In genomic region chr22:49724030-49724892, GRCh38 we compare ENCODE assay signal across 8 cellular contexts.
DNase-seq lines count a peak whose midpoint lies in the region; ATAC-seq lines count a peak whose summit lies in the region.

No MANE protein-coding gene starts in this region.

- H3K9me3 Mint-ChIP-seq in activated CD4-positive, alpha-beta T cell treated with anti-CD3 and anti-CD28 coated beads for 36 hours (ENCODE audit: low read depth) = no peaks in the 10 kb centered on the region
- no peaks in the 10 kb centered on the region for H3K9me3 Mint-ChIP-seq in activated CD4-positive, alpha-beta T cell treated with anti-CD3 and anti-CD28 coated beads, Interleukin-2, amount 10 ng/mL, durations not matched to agents 24 days and 14 days

- peaks cover 10% of the 10 kb centered on the region for H3K4me1 Mint-ChIP-seq in activated CD4-positive, alpha-beta T cell treated with anti-CD3 and anti-CD28 coated beads for 36 hours
- H3K4me1 Mint-ChIP-seq in activated CD4-positive, alpha-beta T cell treated with anti-CD3 and anti-CD28 coated beads, Interleukin-2, amount 10 ng/mL, durations not matched to agents 24 days and 14 days = peaks cover 3% of the 10 kb centered on the region

- no peaks in the 10 kb centered on the region for H3K36me3 ChIP-seq in subcutaneous abdominal adipose tissue (ENCODE audit: control insufficient read depth in 5 of 5, insufficient read depth in 5 of 5, low read length in 5 of 5)

- peak overlapping the region; percentile 87 for H3K27ac Mint-ChIP-seq in activated CD4-positive, alpha-beta T cell treated with anti-CD3 and anti-CD28 coated beads for 36 hours
- H3K27ac Mint-ChIP-seq in activated CD4-positive, alpha-beta T cell treated with anti-CD3 and anti-CD28 coated beads, Interleukin-2, amount 10 ng/mL, durations not matched to agents 24 days and 14 days = peak overlapping the region; percentile 79

- CTCF ChIA-PET in activated CD4-positive, alpha-beta T cell treated with anti-CD3 and anti-CD28 coated beads for 36 hours (lab: Charles Lee) = interaction anchor here (0.5 to 1.6 kb wide), 3 partner anchors 21 to 313 kb away, joined by 3 read pairs; no protein-coding TSS in a partner anchor

- no peaks in the 10 kb centered on the region for H3K36me3 Mint-ChIP-seq in activated CD4-positive, alpha-beta T cell treated with anti-CD3 and anti-CD28 coated beads for 36 hours (ENCODE audit: low read depth)
- no peaks in the 10 kb centered on the region for H3K36me3 Mint-ChIP-seq in activated CD4-positive, alpha-beta T cell treated with anti-CD3 and anti-CD28 coated beads, Interleukin-2, amount 10 ng/mL, durations not matched to agents 24 days and 14 days (ENCODE audit: low read depth)

- H3K4me3 Mint-ChIP-seq in activated CD4-positive, alpha-beta T cell treated with anti-CD3 and anti-CD28 coated beads for 36 hours = peak overlapping the region; percentile 71
- H3K4me3 Mint-ChIP-seq in activated CD4-positive, alpha-beta T cell treated with anti-CD3 and anti-CD28 coated beads, Interleukin-2, amount 10 ng/mL, durations not matched to agents 24 days and 14 days = peak overlapping the region; percentile 86

- H3K27ac ChIP-seq in subcutaneous abdominal adipose tissue (ENCODE audit: low read depth, low read length) = no peak overlapping the region

- peak; percentile 40 for ATAC-seq in activated CD4-positive, alpha-beta T cell treated with anti-CD3 and anti-CD28 coated beads for 36 hours
- ATAC-seq in HG03139 (IDR thresholded peaks at IDR 0.05; ENCODE audit: unreplicated experiment) (no peak), GM21529 (IDR thresholded peaks at IDR 0.05; ENCODE audit: unreplicated experiment) (no peak)

- peaks cover 27% of the 10 kb centered on the region for H3K27me3 Mint-ChIP-seq in activated CD4-positive, alpha-beta T cell treated with anti-CD3 and anti-CD28 coated beads for 36 hours
- H3K27me3 Mint-ChIP-seq in activated CD4-positive, alpha-beta T cell treated with anti-CD3 and anti-CD28 coated beads, Interleukin-2, amount 10 ng/mL, durations not matched to agents 24 days and 14 days = peaks cover 28% of the 10 kb centered on the region

- POLR2A ChIA-PET in activated CD4-positive, alpha-beta T cell treated with anti-CD3 and anti-CD28 coated beads for 36 hours (lab: Charles Lee) = no interaction called here

- peak; percentile 38 for DNase-seq in activated CD4-positive, alpha-beta T cell treated with anti-CD3 and anti-CD28 coated beads for 36 hours
- DNase-seq in activated CD4-positive, alpha-beta T cell treated with anti-CD3 and anti-CD28 coated beads for 1 hour = no peak
- DNase-seq in activated CD4-positive, alpha-beta T cell treated with anti-CD3 and anti-CD28 coated beads, Interleukin-2, amount 10 ng/mL, durations not matched to agents 24 days and 14 days = peak; percentile 73
- DNase-seq in islet precursor cell = peak; percentile 46
- DNase-seq in KG1 (lab: John Stamatoyannopoulos, UW) = no peak

- intact Hi-C loops in activated CD4-positive, alpha-beta T cell treated with anti-CD3 and anti-CD28 coated beads for 36 hours (cut with DNase I, micrococcal nuclease) = loop anchor here in 1 of 2 experiments (10.0 kb wide), 1 partner anchor 409 kb away; no protein-coding TSS in a partner anchor
- intact Hi-C loops in activated CD4-positive, alpha-beta T cell treated with anti-CD3 and anti-CD28 coated beads, Interleukin-2, amount 10 ng/mL, durations not matched to agents 24 days and 14 days (cut with micrococcal nuclease) = no loop called here

- peaks cover 27 to 48% (median 45%) of the 10 kb centered on the region in 5 donors for H3K27me3 ChIP-seq in subcutaneous abdominal adipose tissue (ENCODE audit: control insufficient read depth in 5 of 5, insufficient read depth in 4 of 5, low read length in 5 of 5)

- H3K9me3 ChIP-seq in subcutaneous abdominal adipose tissue (ENCODE audit: control insufficient read depth in 5 of 5, low read length in 5 of 5) = peaks cover 0 to 3% (median 0%) of the 10 kb centered on the region in 5 donors

- H3K4me3 ChIP-seq in subcutaneous abdominal adipose tissue (ENCODE audit: low read depth in 1 of 5, low read length in 5 of 5) = peak overlapping the region in 3 of 5 donors; percentile 44 to 62 (median 49)

- peaks cover 0 to 13% (median 10%) of the 10 kb centered on the region in 5 donors for H3K4me1 ChIP-seq in subcutaneous abdominal adipose tissue (ENCODE audit: control insufficient read depth in 5 of 5, insufficient read depth in 5 of 5, low read length in 5 of 5)

- peak overlapping the region in 1 of 5 donors; percentile 11 for H3K9ac ChIP-seq in subcutaneous abdominal adipose tissue (ENCODE audit: low read length in 5 of 5)

Comparison
In these comparisons a context has a peak if more than half of its experiments do, and no peak if none do; other contexts are left out.
1. DNase-seq: peak in activated CD4-positive, alpha-beta T cell treated with anti-CD3 and anti-CD28 coated beads for 36 hours (single experiment), activated CD4-positive, alpha-beta T cell treated with anti-CD3 and anti-CD28 coated beads, Interleukin-2, amount 10 ng/mL, durations not matched to agents 24 days and 14 days (single experiment) and islet precursor cell (single experiment); none in activated CD4-positive, alpha-beta T cell treated with anti-CD3 and anti-CD28 coated beads for 1 hour (single experiment) and KG1 (single experiment).